Comparison of ENCODE assay signal across 8 cellular contexts in the genomic region with DNA sequence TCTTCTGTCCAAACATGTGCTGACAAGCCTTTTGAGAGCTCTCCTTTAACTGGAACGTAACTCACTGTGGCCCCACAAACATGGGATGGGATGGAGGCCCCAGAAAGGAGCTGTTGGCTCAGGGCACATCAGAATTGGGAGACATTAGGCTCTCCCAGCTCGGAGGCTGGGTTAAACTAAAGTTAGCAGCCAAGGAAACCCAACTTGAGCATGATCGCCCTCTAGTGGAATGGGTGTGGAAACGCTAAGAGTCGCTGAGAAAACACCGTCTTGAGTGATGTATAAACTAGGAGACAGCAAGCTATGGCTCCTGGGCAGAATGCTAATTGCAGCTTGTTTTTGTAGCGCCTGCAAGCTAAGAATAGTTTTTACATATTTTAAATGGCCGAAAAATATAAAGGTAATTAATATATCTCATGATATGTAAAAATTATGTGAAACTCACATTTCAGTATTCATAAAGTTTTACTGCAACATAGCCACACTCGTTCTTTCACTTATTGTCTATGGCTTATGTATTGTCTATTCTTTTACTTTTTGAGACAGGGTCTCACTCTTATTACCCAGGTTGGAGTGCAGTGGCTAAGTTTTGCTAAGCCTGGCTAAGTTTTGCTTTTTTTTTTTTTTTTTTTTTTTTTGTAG.
DNase-seq lines count a peak whose midpoint lies in the region; ATAC-seq and TF ChIP-seq lines count a peak whose summit lies in the region.

No MANE protein-coding gene starts in this region.

- no peaks in the 10 kb centered on the region for H3K9me3 ChIP-seq in SU-DHL-6 (ENCODE audit: insufficient read depth, low read length)

- H3K27me3 ChIP-seq in SU-DHL-6 (ENCODE audit: low read length) (no peaks in the 10 kb centered on the region), brain microvascular endothelial cell (replicated peaks) (no peaks in the 10 kb centered on the region)

- no peak overlapping the region for H3K9ac ChIP-seq in SU-DHL-6 (ENCODE audit: low read length)

- in situ Hi-C loops in brain microvascular endothelial cell (cut with HindIII; ENCODE audit: low pct_ligation_motif_present, low sequenced_read_pairs), result no loop called here

- H4K20me1 ChIP-seq in SU-DHL-6 (ENCODE audit: low read depth, low read length), result no peaks in the 10 kb centered on the region

- no peak overlapping the region for H2AFZ ChIP-seq in SU-DHL-6 (ENCODE audit: low read depth, low read length, severe bottlenecking)

- H3K27ac ChIP-seq in SU-DHL-6 (ENCODE audit: low read depth, low read length) (no peak overlapping the region), brain microvascular endothelial cell (no peak overlapping the region)

- DNase-seq in CD1c-positive myeloid dendritic cell (ENCODE audit: extremely low spot score) (peak; percentile 84), NCI-H1436 treated with DMSO at 0.1 percent for 48 hours (lab: John Stamatoyannopoulos, UW) (peak; percentile 56), brain microvascular endothelial cell (peak; percentile 72), inferior parietal cortex (ENCODE audit: extremely low spot score) (peak; percentile 95)
- DNase-seq in stimulated activated CD4-positive, alpha-beta T cell treated with anti-CD3 and anti-CD28 coated beads, Interleukin-15, amount 100 ng/mL, for 24 hours, result peak; percentile 53
- no peak for DNase-seq in effector CD4-positive, alpha-beta T cell

- no peaks in the 10 kb centered on the region for H3K79me2 ChIP-seq in SU-DHL-6 (ENCODE audit: insufficient read depth, low read length)

- H3K36me3 ChIP-seq in SU-DHL-6 (ENCODE audit: low read length), result no peaks in the 10 kb centered on the region
- H3K36me3 ChIP-seq in brain microvascular endothelial cell (replicated peaks), result no peaks in the 10 kb centered on the region

- no peak overlapping the region for H3K4me2 ChIP-seq in SU-DHL-6 (ENCODE audit: low read depth, low read length, poor library complexity, severe bottlenecking)

- H3K4me3 ChIP-seq in SU-DHL-6 (ENCODE audit: insufficient read depth, low read length, poor library complexity, severe bottlenecking), result no peak overlapping the region
- H3K4me3 ChIP-seq in brain microvascular endothelial cell (ENCODE audit: low read depth, low read length), result no peak overlapping the region

- TF ChIP-seq CTCF in SU-DHL-6 (IDR thresholded peaks at IDR 0.05; ENCODE audit: insufficient read depth, low read length, poor library complexity, severe bottlenecking) (peak; percentile 72), brain microvascular endothelial cell (IDR thresholded peaks at IDR 0.05; ENCODE audit: low read depth, low read length, missing control alignments) (peak; percentile 91)

- no peaks in the 10 kb centered on the region for H3F3A ChIP-seq in SU-DHL-6 (ENCODE audit: insufficient read depth)

- H3K9me2 ChIP-seq in SU-DHL-6 (replicated peaks; ENCODE audit: insufficient read depth, low read length), result no peaks in the 10 kb centered on the region

- ATAC-seq in GM19372 (IDR thresholded peaks at IDR 0.05; ENCODE audit: low read depth, unreplicated experiment), result peak; percentile 57
